ENCODE assay signal across 12 cellular contexts in the genomic region with DNA sequence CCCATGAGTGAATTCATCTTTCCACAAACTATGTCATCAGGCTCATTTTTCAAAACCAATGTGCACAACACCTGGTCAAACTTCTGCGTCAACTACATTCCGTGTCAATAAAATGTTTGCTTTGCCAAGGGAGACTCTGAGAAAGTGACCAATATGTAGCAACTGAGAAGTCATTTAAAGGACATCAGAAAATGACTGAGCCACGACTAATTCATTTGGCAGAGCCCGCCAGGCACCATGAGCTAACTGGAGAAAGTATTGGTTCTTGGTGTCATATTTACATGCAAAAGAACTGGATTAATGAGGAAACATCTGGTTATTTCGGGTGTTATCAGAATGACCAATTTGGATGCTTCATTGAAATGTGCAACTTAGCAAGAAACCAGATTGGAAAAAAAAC. TPM values are rescaled to one million over a fixed set of nuclear protein-coding genes. Genes with fewer than 3 reads are reported as not detected.
DNase-seq lines count a peak whose midpoint lies in the region; ATAC-seq and TF ChIP-seq lines count a peak whose summit lies in the region.
"Had no signal": no experiment of that assay in that cellular context is flagged by ENCODE, and none has a peak within 500 bp of the region (broad histone marks: within the 10 kb centered on the region; RNA-seq: fewer than 3 reads in every experiment).

No MANE protein-coding gene starts in this region.

- POLR2A ChIA-PET in WTC11 (lab: Charles Lee), result no interaction called here

- DNase-seq in HFFc6, result no peak
- DNase-seq in WTC11 (ENCODE audit: low spot score), result no peak
- peak; percentile 83 for DNase-seq in fibroblast of peridontal ligament (ENCODE audit: extremely low read depth)
- DNase-seq in sigmoid colon, result peak; percentile 64
- no peak for DNase-seq in cortex of kidney (lab: John Stamatoyannopoulos, UW)
- no peak for DNase-seq in lower lobe of right lung
- DNase-seq: activated CD4-positive, alpha-beta T cell treated with anti-CD3 and anti-CD28 coated beads, Interleukin-2, amount 50 U/mL, for 48 hours; activated naive CD4-positive, alpha-beta T cell treated with anti-CD3 and anti-CD28 coated beads, Interleukin-2, amount 10 ng/mL, durations not matched to agents 7 days and 5 days; stimulated activated CD4-positive, alpha-beta T cell treated with anti-CD3 and anti-CD28 coated beads, Interleukin-2, amount 100 ng/mL, for 24 hours; stimulated activated naive CD4-positive, alpha-beta T cell treated with Interleukin-2 at 50 U/mL for 16 hours had no signal

- no peak for ATAC-seq in WTC11
- no peak for ATAC-seq in GM19023 (IDR thresholded peaks at IDR 0.05; ENCODE audit: unreplicated experiment)
- no peak for ATAC-seq in lower lobe of right lung
- no peak for ATAC-seq in HG03280 (IDR thresholded peaks at IDR 0.05; ENCODE audit: unreplicated experiment)

- H3K36me3 Mint-ChIP-seq in HFFc6 (ENCODE audit: low read depth) (peaks cover 97% of the 10 kb centered on the region), WTC11 (peaks cover 43% of the 10 kb centered on the region)
- H3K36me3 Mint-ChIP-seq: activated naive CD4-positive, alpha-beta T cell treated with anti-CD3 and anti-CD28 coated beads, Interleukin-2, amount 10 ng/mL, durations not matched to agents 7 days and 5 days had no signal

- 82 to 83% methylated on average over 5 of the region's 5 CpGs for WGBS in sigmoid colon, 2 donors

- intact Hi-C loops in sigmoid colon (cut with DNase I), result loop anchor here (5.0 to 10.0 kb wide), 5 partner anchors 415 to 1148 kb away; a partner anchor contains a TSS
- intact Hi-C loops in lower lobe of right lung (cut with DNase I), result loop anchor here (10.0 kb wide), 1 partner anchor 885 kb away; no protein-coding TSS in a partner anchor

- peak overlapping the region; percentile 99 for H3K27ac Mint-ChIP-seq in HFFc6
- H3K27ac Mint-ChIP-seq in WTC11, result peak overlapping the region; percentile 82
- H3K27ac Mint-ChIP-seq: activated naive CD4-positive, alpha-beta T cell treated with anti-CD3 and anti-CD28 coated beads, Interleukin-2, amount 10 ng/mL, durations not matched to agents 7 days and 5 days had no signal

- H3K27me3 ChIP-seq in sigmoid colon (no peaks in the 10 kb centered on the region), lower lobe of right lung (ENCODE audit: low read depth) (peaks cover 7% of the 10 kb centered on the region)

- no peak for TF ChIP-seq EP300 in sigmoid colon (IDR thresholded peaks at IDR 0.05)

- TF ChIP-seq POLR2A in sigmoid colon (IDR thresholded peaks at IDR 0.05), result no peak

- peaks cover 78% of the 10 kb centered on the region for H3K27me3 Mint-ChIP-seq in HFFc6 (ENCODE audit: insufficient read depth)
- no peaks in the 10 kb centered on the region for H3K27me3 Mint-ChIP-seq in WTC11 (ENCODE audit: low read depth)

- TF ChIP-seq CTCF in HFFc6 (IDR thresholded peaks at IDR 0.05) (no peak), WTC11 (IDR thresholded peaks at IDR 0.05) (no peak), sigmoid colon (IDR thresholded peaks at IDR 0.05) (no peak), lower lobe of right lung (IDR thresholded peaks at IDR 0.05) (no peak)

- H3K9me3 ChIP-seq in sigmoid colon (no peaks in the 10 kb centered on the region), lower lobe of right lung (no peaks in the 10 kb centered on the region)

- H3K9me3 Mint-ChIP-seq in HFFc6, result peaks cover 36% of the 10 kb centered on the region
- no peaks in the 10 kb centered on the region for H3K9me3 Mint-ChIP-seq in WTC11
- H3K9me3 Mint-ChIP-seq: activated naive CD4-positive, alpha-beta T cell treated with anti-CD3 and anti-CD28 coated beads, Interleukin-2, amount 10 ng/mL, durations not matched to agents 7 days and 5 days had no signal

- CTCF ChIA-PET in WTC11 (lab: Charles Lee), result no interaction called here

- H3K4me1 ChIP-seq in sigmoid colon (peaks cover 0 to 96% (median 91%) of the 10 kb centered on the region in 4 donors), lower lobe of right lung (peaks cover 62% of the 10 kb centered on the region)

- H3K4me3 ChIP-seq in sigmoid colon (no peak overlapping the region), lower lobe of right lung (no peak overlapping the region)

- H3K36me3 ChIP-seq in sigmoid colon (no peaks in the 10 kb centered on the region), lower lobe of right lung (no peaks in the 10 kb centered on the region)

- H3K4me1 Mint-ChIP-seq in HFFc6 (ENCODE audit: low read depth) (peaks cover 90% of the 10 kb centered on the region), WTC11 (peaks cover 95% of the 10 kb centered on the region)
- H3K4me1 Mint-ChIP-seq: activated naive CD4-positive, alpha-beta T cell treated with anti-CD3 and anti-CD28 coated beads, Interleukin-2, amount 10 ng/mL, durations not matched to agents 7 days and 5 days had no signal

- peak overlapping the region; percentile 98 for H3K4me3 Mint-ChIP-seq in HFFc6
- no peak overlapping the region; the same call in 1 of the 2 replicates for H3K4me3 Mint-ChIP-seq in WTC11
- H3K4me3 Mint-ChIP-seq: activated naive CD4-positive, alpha-beta T cell treated with anti-CD3 and anti-CD28 coated beads, Interleukin-2, amount 10 ng/mL, durations not matched to agents 7 days and 5 days had no signal

- H3K27ac ChIP-seq in sigmoid colon, result peak overlapping the region in 3 of 4 donors; percentile 75 to 96 (median 76)
- no peak overlapping the region for H3K27ac ChIP-seq in lower lobe of right lung

TF ChIP-seq in WTC11, 78 proteins besides CTCF, POLR2A, EP300 and RAD21 (continues in another document):
- TF ChIP-seq CBFB (CRISPR knock-in tag; IDR thresholded peaks at IDR 0.05; ENCODE audit: low read depth) (no peak), ZNF396 (CRISPR knock-in tag; IDR thresholded peaks at IDR 0.05; ENCODE audit: borderline replicate concordance) (no peak), SOX15 (CRISPR knock-in tag; IDR thresholded peaks at IDR 0.05) (no peak), JAZF1 (CRISPR knock-in tag; IDR thresholded peaks at IDR 0.05) (no peak), CREM (CRISPR knock-in tag; IDR thresholded peaks at IDR 0.05) (no peak), ZNF671 (CRISPR knock-in tag; IDR thresholded peaks at IDR 0.05) (no peak), ATF1 (CRISPR knock-in tag; IDR thresholded peaks at IDR 0.05) (no peak), SMAD3 (CRISPR knock-in tag; IDR thresholded peaks at IDR 0.05; ENCODE audit: borderline replicate concordance) (no peak), ZNF423 (CRISPR knock-in tag; IDR thresholded peaks at IDR 0.05) (no peak), ZNF263 (CRISPR knock-in tag; IDR thresholded peaks at IDR 0.05; ENCODE audit: low read depth) (no peak), EMX1 (CRISPR knock-in tag; IDR thresholded peaks at IDR 0.05) (no peak)
- TF ChIP-seq, protein P1, sequence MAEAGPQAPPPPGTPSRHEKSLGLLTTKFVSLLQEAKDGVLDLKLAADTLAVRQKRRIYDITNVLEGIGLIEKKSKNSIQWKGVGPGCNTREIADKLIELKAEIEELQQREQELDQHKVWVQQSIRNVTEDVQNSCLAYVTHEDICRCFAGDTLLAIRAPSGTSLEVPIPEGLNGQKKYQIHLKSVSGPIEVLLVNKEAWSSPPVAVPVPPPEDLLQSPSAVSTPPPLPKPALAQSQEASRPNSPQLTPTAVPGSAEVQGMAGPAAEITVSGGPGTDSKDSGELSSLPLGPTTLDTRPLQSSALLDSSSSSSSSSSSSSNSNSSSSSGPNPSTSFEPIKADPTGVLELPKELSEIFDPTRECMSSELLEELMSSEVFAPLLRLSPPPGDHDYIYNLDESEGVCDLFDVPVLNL (CRISPR knock-in tag; IDR thresholded peaks at IDR 0.05; ENCODE audit: borderline replicate concordance, low read depth), result no peak
- TF ChIP-seq, protein P2, sequence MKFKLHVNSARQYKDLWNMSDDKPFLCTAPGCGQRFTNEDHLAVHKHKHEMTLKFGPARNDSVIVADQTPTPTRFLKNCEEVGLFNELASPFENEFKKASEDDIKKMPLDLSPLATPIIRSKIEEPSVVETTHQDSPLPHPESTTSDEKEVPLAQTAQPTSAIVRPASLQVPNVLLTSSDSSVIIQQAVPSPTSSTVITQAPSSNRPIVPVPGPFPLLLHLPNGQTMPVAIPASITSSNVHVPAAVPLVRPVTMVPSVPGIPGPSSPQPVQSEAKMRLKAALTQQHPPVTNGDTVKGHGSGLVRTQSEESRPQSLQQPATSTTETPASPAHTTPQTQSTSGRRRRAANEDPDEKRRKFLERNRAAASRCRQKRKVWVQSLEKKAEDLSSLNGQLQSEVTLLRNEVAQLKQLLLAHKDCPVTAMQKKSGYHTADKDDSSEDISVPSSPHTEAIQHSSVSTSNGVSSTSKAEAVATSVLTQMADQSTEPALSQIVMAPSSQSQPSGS (CRISPR knock-in tag; IDR thresholded peaks at IDR 0.05; ENCODE audit: borderline replicate concordance, low read depth), result no peak
- TF ChIP-seq, protein P3, sequence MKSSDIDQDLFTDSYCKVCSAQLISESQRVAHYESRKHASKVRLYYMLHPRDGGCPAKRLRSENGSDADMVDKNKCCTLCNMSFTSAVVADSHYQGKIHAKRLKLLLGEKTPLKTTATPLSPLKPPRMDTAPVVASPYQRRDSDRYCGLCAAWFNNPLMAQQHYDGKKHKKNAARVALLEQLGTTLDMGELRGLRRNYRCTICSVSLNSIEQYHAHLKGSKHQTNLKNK (CRISPR knock-in tag; IDR thresholded peaks at IDR 0.05), result no peak
- TF ChIP-seq, protein P4, sequence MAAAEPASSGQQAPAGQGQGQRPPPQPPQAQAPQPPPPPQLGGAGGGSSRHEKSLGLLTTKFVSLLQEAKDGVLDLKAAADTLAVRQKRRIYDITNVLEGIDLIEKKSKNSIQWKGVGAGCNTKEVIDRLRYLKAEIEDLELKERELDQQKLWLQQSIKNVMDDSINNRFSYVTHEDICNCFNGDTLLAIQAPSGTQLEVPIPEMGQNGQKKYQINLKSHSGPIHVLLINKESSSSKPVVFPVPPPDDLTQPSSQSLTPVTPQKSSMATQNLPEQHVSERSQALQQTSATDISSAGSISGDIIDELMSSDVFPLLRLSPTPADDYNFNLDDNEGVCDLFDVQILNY (CRISPR knock-in tag; IDR thresholded peaks at IDR 0.05), result no peak
- TF ChIP-seq, protein P5, sequence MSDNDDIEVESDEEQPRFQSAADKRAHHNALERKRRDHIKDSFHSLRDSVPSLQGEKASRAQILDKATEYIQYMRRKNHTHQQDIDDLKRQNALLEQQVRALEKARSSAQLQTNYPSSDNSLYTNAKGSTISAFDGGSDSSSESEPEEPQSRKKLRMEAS (CRISPR knock-in tag; IDR thresholded peaks at IDR 0.05), result no peak
- TF ChIP-seq, protein P6, sequence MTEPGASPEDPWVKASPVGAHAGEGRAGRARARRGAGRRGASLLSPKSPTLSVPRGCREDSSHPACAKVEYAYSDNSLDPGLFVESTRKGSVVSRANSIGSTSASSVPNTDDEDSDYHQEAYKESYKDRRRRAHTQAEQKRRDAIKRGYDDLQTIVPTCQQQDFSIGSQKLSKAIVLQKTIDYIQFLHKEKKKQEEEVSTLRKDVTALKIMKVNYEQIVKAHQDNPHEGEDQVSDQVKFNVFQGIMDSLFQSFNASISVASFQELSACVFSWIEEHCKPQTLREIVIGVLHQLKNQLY (CRISPR knock-in tag; IDR thresholded peaks at IDR 0.05), result no peak

RNA-seq across cellular contexts. Expression of a gene that starts 7.2 kb away (rescaled TPM):
- 100 to 1,000 TPM; 365 to 525 (median 438) TPM for total RNA-seq in HFFc6 (2021; fragmentation: NEBNext Ultra II Directional; extraction: Animal tissue kit (Norgen Biotek cat#: 25700))
- 50.6 to 64.4 TPM (median 55.8 TPM) in 3 replicates for total RNA-seq in WTC11 (2021)
- total RNA-seq in sigmoid colon, result 100 to 1,000 TPM in 1 of 4 donors, 10 to 100 TPM in 3; 28.9 to 171 (median 30.5) TPM
- polyA plus RNA-seq in sigmoid colon, result 10 to 100 TPM; 22.3 to 45.0 (median 41.6) TPM
- 20.8 TPM for total RNA-seq in lower lobe of right lung

Comparison
In these comparisons a context has a peak if more than half of its experiments do, and no peak if none do; other contexts are left out.
1. DNase-seq: peak in fibroblast of peridontal ligament (single experiment) and sigmoid colon (single experiment); none in HFFc6 (single experiment), WTC11 (single experiment), cortex of kidney (single experiment) and lower lobe of right lung (single experiment).